ENCODE assay signal across 1 cellular context in genomic region chr2:45496869-45497268, GRCh38.
TF ChIP-seq lines count a peak whose summit lies in the region.

No MANE protein-coding gene starts in this region.

TF ChIP-seq in GM12878, 131 proteins besides CTCF, POLR2A, EP300 and RAD21 (continued from another document):
- no peak for TF ChIP-seq NKRF (conservative IDR thresholded peaks at IDR 0.05)
- no peak for TF ChIP-seq HDAC2 (IDR thresholded peaks at IDR 0.05)
- TF ChIP-seq ZBTB4 (CRISPR knock-in tag; IDR thresholded peaks at IDR 0.05) = no peak
- TF ChIP-seq IRF5 (IDR thresholded peaks at IDR 0.05; ENCODE audit: borderline replicate concordance) = no peak
- no peak for TF ChIP-seq JUNB (IDR thresholded peaks at IDR 0.05)
- no peak for TF ChIP-seq POLR2AphosphoS2 (IDR thresholded peaks at IDR 0.05; ENCODE audit: low read depth, low read length)
- no peak for TF ChIP-seq ZNF384 (IDR thresholded peaks at IDR 0.05; ENCODE audit: borderline replicate concordance, low read depth, low read length)
- no peak for TF ChIP-seq JUND (IDR thresholded peaks at IDR 0.05; ENCODE audit: low read depth, low read length)
- no peak for TF ChIP-seq BACH1 (IDR thresholded peaks at IDR 0.05; ENCODE audit: borderline replicate concordance)
- no peak for TF ChIP-seq BCL3 (IDR thresholded peaks at IDR 0.05; ENCODE audit: borderline replicate concordance, insufficient read depth, low read depth, low read length, poor library complexity, severe bottlenecking)
- TF ChIP-seq NFXL1 (IDR thresholded peaks at IDR 0.05; ENCODE audit: borderline replicate concordance) = no peak
- TF ChIP-seq TCF12 (IDR thresholded peaks at IDR 0.05; ENCODE audit: low read depth, low read length) = no peak
- no peak for TF ChIP-seq RAD51 (IDR thresholded peaks at IDR 0.05)
- no peak for TF ChIP-seq ATF7 (IDR thresholded peaks at IDR 0.05; ENCODE audit: low read depth)
